In the genomic region with DNA sequence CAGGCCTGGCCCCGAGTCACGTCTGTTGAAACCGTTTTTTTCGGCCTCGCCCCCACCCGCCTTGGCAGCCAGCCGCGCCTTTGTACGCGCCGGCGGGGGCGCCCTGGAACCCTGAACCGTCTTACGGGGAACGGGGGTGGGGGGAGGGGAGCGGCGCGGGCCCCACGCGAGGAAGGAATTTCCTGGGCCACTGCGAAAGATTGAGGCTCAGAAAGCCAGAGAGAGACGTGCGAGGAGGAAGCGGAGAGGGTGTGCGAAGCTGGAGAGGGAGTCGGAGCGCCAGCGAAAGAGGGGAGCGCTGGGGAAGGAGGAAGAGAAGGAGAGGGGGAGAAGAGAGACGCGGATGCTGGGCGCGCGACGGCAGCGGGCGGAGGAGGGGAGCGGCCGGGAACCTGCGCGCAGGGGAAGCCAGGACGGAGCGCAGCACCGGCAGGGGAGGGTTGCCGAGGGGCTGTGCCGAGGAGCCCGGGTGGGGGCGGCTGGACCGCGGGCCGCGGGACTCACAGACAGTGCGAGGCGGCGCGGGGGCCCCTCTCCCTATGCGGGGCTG, we compare ENCODE assay signal across 1 cellular context.
TF ChIP-seq lines count a peak whose summit lies in the region.

No MANE protein-coding gene starts in this region.

TF ChIP-seq in HEK293, 187 proteins besides CTCF, POLR2A, EP300 and RAD21 (continued from another document):
- peak; percentile 26; the same call in 1 of the 2 replicates for TF ChIP-seq SP2 (tag by site-specific recombination; IDR thresholded peaks at IDR 0.05)
- TF ChIP-seq OVOL3 (tag by site-specific recombination; IDR thresholded peaks at IDR 0.05): no peak
- TF ChIP-seq ZNF501 (tag by site-specific recombination; IDR thresholded peaks at IDR 0.05): no peak
- no peak for TF ChIP-seq ZNF132 (tag by site-specific recombination; IDR thresholded peaks at IDR 0.05; ENCODE audit: borderline replicate concordance)
- TF ChIP-seq, protein P1, sequence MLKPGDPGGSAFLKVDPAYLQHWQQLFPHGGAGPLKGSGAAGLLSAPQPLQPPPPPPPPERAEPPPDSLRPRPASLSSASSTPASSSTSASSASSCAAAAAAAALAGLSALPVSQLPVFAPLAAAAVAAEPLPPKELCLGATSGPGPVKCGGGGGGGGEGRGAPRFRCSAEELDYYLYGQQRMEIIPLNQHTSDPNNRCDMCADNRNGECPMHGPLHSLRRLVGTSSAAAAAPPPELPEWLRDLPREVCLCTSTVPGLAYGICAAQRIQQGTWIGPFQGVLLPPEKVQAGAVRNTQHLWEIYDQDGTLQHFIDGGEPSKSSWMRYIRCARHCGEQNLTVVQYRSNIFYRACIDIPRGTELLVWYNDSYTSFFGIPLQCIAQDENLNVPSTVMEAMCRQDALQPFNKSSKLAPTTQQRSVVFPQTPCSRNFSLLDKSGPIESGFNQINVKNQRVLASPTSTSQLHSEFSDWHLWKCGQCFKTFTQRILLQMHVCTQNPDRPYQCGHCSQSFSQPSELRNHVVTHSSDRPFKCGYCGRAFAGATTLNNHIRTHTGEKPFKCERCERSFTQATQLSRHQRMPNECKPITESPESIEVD (tag by site-specific recombination; IDR thresholded peaks at IDR 0.05): no peak
- TF ChIP-seq, protein P2, sequence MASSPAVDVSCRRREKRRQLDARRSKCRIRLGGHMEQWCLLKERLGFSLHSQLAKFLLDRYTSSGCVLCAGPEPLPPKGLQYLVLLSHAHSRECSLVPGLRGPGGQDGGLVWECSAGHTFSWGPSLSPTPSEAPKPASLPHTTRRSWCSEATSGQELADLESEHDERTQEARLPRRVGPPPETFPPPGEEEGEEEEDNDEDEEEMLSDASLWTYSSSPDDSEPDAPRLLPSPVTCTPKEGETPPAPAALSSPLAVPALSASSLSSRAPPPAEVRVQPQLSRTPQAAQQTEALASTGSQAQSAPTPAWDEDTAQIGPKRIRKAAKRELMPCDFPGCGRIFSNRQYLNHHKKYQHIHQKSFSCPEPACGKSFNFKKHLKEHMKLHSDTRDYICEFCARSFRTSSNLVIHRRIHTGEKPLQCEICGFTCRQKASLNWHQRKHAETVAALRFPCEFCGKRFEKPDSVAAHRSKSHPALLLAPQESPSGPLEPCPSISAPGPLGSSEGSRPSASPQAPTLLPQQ (tag by site-specific recombination; IDR thresholded peaks at IDR 0.05): 0 out of 2 replicates have a peak, but pooled peaks have one; percentile 39
- 0 out of 2 replicates have a peak, but pooled peaks have one; percentile 15 for TF ChIP-seq KLF8 (tag by site-specific recombination; IDR thresholded peaks at IDR 0.05)
- peak; percentile 54 for TF ChIP-seq ZNF341 (tag by site-specific recombination; IDR thresholded peaks at IDR 0.05; ENCODE audit: low read depth)
- TF ChIP-seq ZBTB17 (tag by site-specific recombination; IDR thresholded peaks at IDR 0.05): peak; percentile 49; the same call in 1 of the 2 replicates
- TF ChIP-seq, protein P3, sequence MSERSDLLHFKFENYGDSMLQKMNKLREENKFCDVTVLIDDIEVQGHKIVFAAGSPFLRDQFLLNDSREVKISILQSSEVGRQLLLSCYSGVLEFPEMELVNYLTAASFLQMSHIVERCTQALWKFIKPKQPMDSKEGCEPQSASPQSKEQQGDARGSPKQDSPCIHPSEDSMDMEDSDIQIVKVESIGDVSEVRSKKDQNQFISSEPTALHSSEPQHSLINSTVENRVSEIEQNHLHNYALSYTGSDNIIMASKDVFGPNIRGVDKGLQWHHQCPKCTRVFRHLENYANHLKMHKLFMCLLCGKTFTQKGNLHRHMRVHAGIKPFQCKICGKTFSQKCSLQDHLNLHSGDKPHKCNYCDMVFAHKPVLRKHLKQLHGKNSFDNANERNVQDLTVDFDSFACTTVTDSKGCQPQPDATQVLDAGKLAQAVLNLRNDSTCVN (tag by site-specific recombination; optimal IDR thresholded peaks at IDR 0.05): peak; percentile 70
- TF ChIP-seq GLIS2 (tag by site-specific recombination; IDR thresholded peaks at IDR 0.05): peak; percentile 42; the same call in 1 of the 2 replicates
- peak; percentile 56 for TF ChIP-seq ZBTB8A (tag by site-specific recombination; IDR thresholded peaks at IDR 0.05)
- peak; percentile 81 for TF ChIP-seq ZBTB20 (tag by site-specific recombination; IDR thresholded peaks at IDR 0.05)
- no peak for TF ChIP-seq ZBTB10 (tag by site-specific recombination; IDR thresholded peaks at IDR 0.05)
- TF ChIP-seq ZNF366 (tag by site-specific recombination; conservative IDR thresholded peaks at IDR 0.05): peak; percentile 70; the same call in 1 of the 2 replicates
- TF ChIP-seq, protein P4, sequence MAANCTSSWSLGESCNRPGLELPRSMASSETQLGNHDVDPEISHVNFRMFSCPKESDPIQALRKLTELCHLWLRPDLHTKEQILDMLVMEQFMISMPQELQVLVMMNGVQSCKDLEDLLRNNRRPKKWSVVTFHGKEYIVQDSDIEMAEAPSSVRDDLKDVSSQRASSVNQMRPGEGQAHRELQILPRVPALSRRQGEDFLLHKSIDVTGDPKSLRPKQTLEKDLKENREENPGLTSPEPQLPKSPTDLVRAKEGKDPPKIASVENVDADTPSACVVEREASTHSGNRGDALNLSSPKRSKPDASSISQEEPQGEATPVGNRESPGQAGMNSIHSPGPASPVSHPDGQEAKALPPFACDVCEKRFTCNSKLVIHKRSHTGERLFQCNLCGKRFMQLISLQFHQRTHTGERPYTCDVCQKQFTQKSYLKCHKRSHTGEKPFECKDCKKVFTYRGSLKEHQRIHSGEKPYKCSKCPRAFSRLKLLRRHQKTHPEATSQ (tag by site-specific recombination; IDR thresholded peaks at IDR 0.05): no peak
- no peak for TF ChIP-seq TCF7L2 (IDR thresholded peaks at IDR 0.05; ENCODE audit: borderline replicate concordance, low read depth, low read length)
- no peak for TF ChIP-seq ZNF302 (tag by site-specific recombination; IDR thresholded peaks at IDR 0.05; ENCODE audit: low read depth)
- no peak for TF ChIP-seq SETDB1 (IDR thresholded peaks at IDR 0.05; ENCODE audit: insufficient read length, low read length)
- peak; percentile 70 for TF ChIP-seq ZNF600 (tag by site-specific recombination; IDR thresholded peaks at IDR 0.05)
- TF ChIP-seq, protein P5, sequence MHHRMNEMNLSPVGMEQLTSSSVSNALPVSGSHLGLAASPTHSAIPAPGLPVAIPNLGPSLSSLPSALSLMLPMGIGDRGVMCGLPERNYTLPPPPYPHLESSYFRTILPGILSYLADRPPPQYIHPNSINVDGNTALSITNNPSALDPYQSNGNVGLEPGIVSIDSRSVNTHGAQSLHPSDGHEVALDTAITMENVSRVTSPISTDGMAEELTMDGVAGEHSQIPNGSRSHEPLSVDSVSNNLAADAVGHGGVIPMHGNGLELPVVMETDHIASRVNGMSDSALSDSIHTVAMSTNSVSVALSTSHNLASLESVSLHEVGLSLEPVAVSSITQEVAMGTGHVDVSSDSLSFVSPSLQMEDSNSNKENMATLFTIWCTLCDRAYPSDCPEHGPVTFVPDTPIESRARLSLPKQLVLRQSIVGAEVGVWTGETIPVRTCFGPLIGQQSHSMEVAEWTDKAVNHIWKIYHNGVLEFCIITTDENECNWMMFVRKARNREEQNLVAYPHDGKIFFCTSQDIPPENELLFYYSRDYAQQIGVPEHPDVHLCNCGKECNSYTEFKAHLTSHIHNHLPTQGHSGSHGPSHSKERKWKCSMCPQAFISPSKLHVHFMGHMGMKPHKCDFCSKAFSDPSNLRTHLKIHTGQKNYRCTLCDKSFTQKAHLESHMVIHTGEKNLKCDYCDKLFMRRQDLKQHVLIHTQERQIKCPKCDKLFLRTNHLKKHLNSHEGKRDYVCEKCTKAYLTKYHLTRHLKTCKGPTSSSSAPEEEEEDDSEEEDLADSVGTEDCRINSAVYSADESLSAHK (tag by site-specific recombination; IDR thresholded peaks at IDR 0.05): 0 out of 2 replicates have a peak, but pooled peaks have one; percentile 15
- TF ChIP-seq KLF1 (tag by site-specific recombination; IDR thresholded peaks at IDR 0.05): peak; percentile 13; the same call in 1 of the 2 replicates
- no peak for TF ChIP-seq ZNF558 (tag by site-specific recombination; IDR thresholded peaks at IDR 0.05)
- TF ChIP-seq ZNF26 (tag by site-specific recombination; IDR thresholded peaks at IDR 0.05): no peak
- peak; percentile 56 for TF ChIP-seq ZFHX2 (tag by site-specific recombination; conservative IDR thresholded peaks at IDR 0.05)
- peak; percentile 95 for TF ChIP-seq ZNF398 (tag by site-specific recombination; IDR thresholded peaks at IDR 0.05)
- TF ChIP-seq ZNF433 (tag by site-specific recombination; IDR thresholded peaks at IDR 0.05; ENCODE audit: low read depth): no peak
- no peak for TF ChIP-seq ZXDB (tag by site-specific recombination; IDR thresholded peaks at IDR 0.05)
- no peak for TF ChIP-seq ZNF214 (tag by site-specific recombination; IDR thresholded peaks at IDR 0.05; ENCODE audit: borderline replicate concordance)
- TF ChIP-seq, protein P6, sequence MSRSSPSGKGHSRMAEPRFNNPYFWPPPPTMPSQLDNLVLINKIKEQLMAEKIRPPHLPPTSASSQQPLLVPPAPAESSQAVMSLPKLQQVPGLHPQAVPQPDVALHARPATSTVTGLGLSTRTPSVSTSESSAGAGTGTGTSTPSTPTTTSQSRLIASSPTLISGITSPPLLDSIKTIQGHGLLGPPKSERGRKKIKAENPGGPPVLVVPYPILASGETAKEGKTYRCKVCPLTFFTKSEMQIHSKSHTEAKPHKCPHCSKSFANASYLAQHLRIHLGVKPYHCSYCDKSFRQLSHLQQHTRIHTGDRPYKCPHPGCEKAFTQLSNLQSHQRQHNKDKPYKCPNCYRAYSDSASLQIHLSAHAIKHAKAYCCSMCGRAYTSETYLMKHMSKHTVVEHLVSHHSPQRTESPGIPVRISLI (tag by site-specific recombination; IDR thresholded peaks at IDR 0.05): no peak
- TF ChIP-seq, protein P7, sequence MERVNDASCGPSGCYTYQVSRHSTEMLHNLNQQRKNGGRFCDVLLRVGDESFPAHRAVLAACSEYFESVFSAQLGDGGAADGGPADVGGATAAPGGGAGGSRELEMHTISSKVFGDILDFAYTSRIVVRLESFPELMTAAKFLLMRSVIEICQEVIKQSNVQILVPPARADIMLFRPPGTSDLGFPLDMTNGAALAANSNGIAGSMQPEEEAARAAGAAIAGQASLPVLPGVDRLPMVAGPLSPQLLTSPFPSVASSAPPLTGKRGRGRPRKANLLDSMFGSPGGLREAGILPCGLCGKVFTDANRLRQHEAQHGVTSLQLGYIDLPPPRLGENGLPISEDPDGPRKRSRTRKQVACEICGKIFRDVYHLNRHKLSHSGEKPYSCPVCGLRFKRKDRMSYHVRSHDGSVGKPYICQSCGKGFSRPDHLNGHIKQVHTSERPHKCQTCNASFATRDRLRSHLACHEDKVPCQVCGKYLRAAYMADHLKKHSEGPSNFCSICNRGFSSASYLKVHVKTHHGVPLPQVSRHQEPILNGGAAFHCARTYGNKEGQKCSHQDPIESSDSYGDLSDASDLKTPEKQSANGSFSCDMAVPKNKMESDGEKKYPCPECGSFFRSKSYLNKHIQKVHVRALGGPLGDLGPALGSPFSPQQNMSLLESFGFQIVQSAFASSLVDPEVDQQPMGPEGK (tag by site-specific recombination; IDR thresholded peaks at IDR 0.05): peak; percentile 43; the same call in 1 of the 2 replicates
